Comparison of ENCODE assay signal across 18 cellular contexts in the genomic region with DNA sequence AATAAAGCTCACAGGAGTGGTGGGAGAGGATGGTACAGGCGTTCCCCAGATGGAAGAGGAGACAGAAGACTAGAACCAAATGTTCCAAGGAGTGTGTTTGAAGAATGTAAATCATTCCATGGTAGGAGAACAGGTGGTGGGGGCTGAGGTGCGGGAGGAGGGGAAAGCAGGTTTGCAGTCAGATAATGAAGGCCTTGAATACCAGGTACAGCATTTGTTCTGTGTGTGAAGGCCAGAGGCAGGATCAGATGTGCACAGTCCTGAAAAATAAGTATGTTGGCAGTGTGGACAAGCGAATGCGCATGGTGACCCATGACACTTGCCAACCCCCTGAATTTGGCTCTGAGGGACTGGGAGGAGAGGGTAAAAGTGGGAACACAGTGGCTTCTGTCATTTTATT. TPM values are rescaled to one million over a fixed set of nuclear protein-coding genes. Genes with fewer than 3 reads are reported as not detected.
DNase-seq lines count a peak whose midpoint lies in the region; ATAC-seq and TF ChIP-seq lines count a peak whose summit lies in the region.
"Had no signal": no experiment of that assay in that cellular context is flagged by ENCODE, and none has a peak within 500 bp of the region (broad histone marks: within the 10 kb centered on the region; RNA-seq: fewer than 3 reads in every experiment).

No MANE protein-coding gene starts in this region.

- H3K4me3 ChIP-seq in endodermal cell (ENCODE audit: low read length), result peak overlapping the region; percentile 19
- H3K4me3 ChIP-seq: BLaER1 treated with 17β-estradiol and CSF1 and Interleukin-3, amounts not matched to agents 10 nM and 100 nM; GM12878; GM23338 had no signal

- TF ChIP-seq CTCF in endodermal cell (conservative IDR thresholded peaks at IDR 0.05), result no peak
- TF ChIP-seq CTCF in osteocyte (IDR thresholded peaks at IDR 0.05), result no peak
- TF ChIP-seq CTCF in GM10248 (IDR thresholded peaks at IDR 0.05; ENCODE audit: control extremely low read depth, extremely low read depth, low read depth, missing control alignments), result no peak

- H3K9ac ChIP-seq in endodermal cell (ENCODE audit: extremely low read depth, low read length, poor library complexity, severe bottlenecking), result no peak overlapping the region
- H3K9ac ChIP-seq: BLaER1 treated with 17β-estradiol and CSF1 and Interleukin-3, amounts not matched to agents 10 nM and 100 nM had no signal

- H3K36me3 ChIP-seq in endodermal cell (ENCODE audit: control insufficient read depth, insufficient read depth, low read length), result no peaks in the 10 kb centered on the region
- H3K36me3 ChIP-seq: BLaER1 treated with 17β-estradiol and CSF1 and Interleukin-3, amounts not matched to agents 10 nM and 100 nM had no signal

- POLR2A ChIA-PET in GM10248 (lab: Yijun Ruan, JAX), result no interaction called here

- H3K27ac ChIP-seq in endodermal cell (ENCODE audit: low read depth, low read length), result no peak overlapping the region
- H3K27ac ChIP-seq: BLaER1 treated with 17β-estradiol and CSF1 and Interleukin-3, amounts not matched to agents 10 nM and 100 nM had no signal

- H3K4me1 Mint-ChIP-seq in endodermal cell, result peaks cover 40% of the 10 kb centered on the region
- no peaks in the 10 kb centered on the region for H3K4me1 Mint-ChIP-seq in osteocyte (ENCODE audit: unreplicated experiment)
- H3K4me1 Mint-ChIP-seq: B cell had no signal

- H3K9me3 ChIP-seq in endodermal cell (ENCODE audit: control insufficient read depth, low read length), result no peaks in the 10 kb centered on the region

- H3K9me3 Mint-ChIP-seq in endodermal cell (no peaks in the 10 kb centered on the region), osteocyte (ENCODE audit: unreplicated experiment) (no peaks in the 10 kb centered on the region)
- H3K9me3 Mint-ChIP-seq: CD8-positive, alpha-beta T cell; GM23338 had no signal

- peaks cover 2% of the 10 kb centered on the region for H3K4me1 ChIP-seq in endodermal cell (ENCODE audit: control insufficient read depth, insufficient read depth, low read length)
- H3K4me1 ChIP-seq: BLaER1 treated with 17β-estradiol and CSF1 and Interleukin-3, amounts not matched to agents 10 nM and 100 nM had no signal

- CTCF ChIA-PET in GM10248 (lab: Yijun Ruan, JAX), result interaction anchor here (0.9 to 1.6 kb wide), 2 partner anchors 173 to 244 kb away, joined by 3 read pairs; no protein-coding TSS in a partner anchor

- H3K27me3 ChIP-seq in endodermal cell (ENCODE audit: control insufficient read depth, insufficient read depth, low read length, poor library complexity, severe bottlenecking), result no peaks in the 10 kb centered on the region
- H3K27me3 ChIP-seq: BLaER1 treated with 17β-estradiol and CSF1 and Interleukin-3, amounts not matched to agents 10 nM and 100 nM had no signal

- no peak overlapping the region for H3K4me3 Mint-ChIP-seq in endodermal cell
- no peak overlapping the region for H3K4me3 Mint-ChIP-seq in osteocyte (ENCODE audit: unreplicated experiment)
- H3K4me3 Mint-ChIP-seq: B cell; CD8-positive, alpha-beta T cell; GM23338; IgD-negative memory B cell had no signal

- H3K27ac Mint-ChIP-seq in endodermal cell (no peak overlapping the region), osteocyte (ENCODE audit: unreplicated experiment) (no peak overlapping the region)
- H3K27ac Mint-ChIP-seq: B cell; CD8-positive, alpha-beta T cell; GM23338; IgD-negative memory B cell had no signal

- H3K27me3 Mint-ChIP-seq in endodermal cell (ENCODE audit: insufficient read depth) (peaks cover 4% of the 10 kb centered on the region), osteocyte (ENCODE audit: unreplicated experiment) (peaks cover 33% of the 10 kb centered on the region)

- no peaks in the 10 kb centered on the region for H3K36me3 Mint-ChIP-seq in endodermal cell (ENCODE audit: low read depth)
- no peaks in the 10 kb centered on the region for H3K36me3 Mint-ChIP-seq in osteocyte (ENCODE audit: unreplicated experiment)
- H3K36me3 Mint-ChIP-seq: CD8-positive, alpha-beta T cell; IgD-negative memory B cell had no signal

- WGBS in endodermal cell (ENCODE audit: insufficient coverage in 1 of 2, insufficient read length in 1 of 2), 2 experiments, result 94 to 95% methylated on average over 3 to 4 of the region's 4 CpGs

- peak; percentile 8 for DNase-seq in activated effector memory CD4-positive, alpha-beta T cell treated with anti-CD3 and anti-CD28 coated beads, Interleukin-2, amount 50 U/mL, for 16 hours
- DNase-seq in activated effector memory CD4-positive, alpha-beta T cell treated with Interleukin-2 at 50 U/mL for 16 hours, result no peak
- DNase-seq in endodermal cell (no peak), osteocyte (ENCODE audit: extremely low spot score, unreplicated experiment) (peak; percentile 21), GM10248 (ENCODE audit: extremely low spot score) (no peak)
- DNase-seq: Calu3; CD8-positive, alpha-beta T cell; DMS79 treated with DMSO at 0.1 percent for 48 hours; GF-D8; HCEC 1CT had no signal

- no peak for ATAC-seq in GM18517 (IDR thresholded peaks at IDR 0.05; ENCODE audit: unreplicated experiment)
- ATAC-seq in HG03196 (IDR thresholded peaks at IDR 0.05; ENCODE audit: unreplicated experiment), result no peak
- ATAC-seq: CD8-positive, alpha-beta T cell; GM12878; GM23338; HepG2 had no signal

RNA-seq across cellular contexts. Expression of a gene that starts 59.9 kb away (rescaled TPM):
- 10 to 100 TPM; 47.7 to 59.9 TPM for total RNA-seq in endodermal cell
- polyA plus RNA-seq in endodermal cell (2013, experiment 1 of 2), result 22.3 TPM
- 20.0 TPM for polyA plus RNA-seq in endodermal cell (2013, experiment 2 of 2)
- total RNA-seq in osteocyte, result 10.5 and 10.7 TPM in 2 replicates

Comparison
In these comparisons a context has a peak if more than half of its experiments do, and no peak if none do; other contexts are left out.
1. DNase-seq: peak in activated effector memory CD4-positive, alpha-beta T cell treated with anti-CD3 and anti-CD28 coated beads, Interleukin-2, amount 50 U/mL, for 16 hours (single experiment) and osteocyte (single experiment); none in activated effector memory CD4-positive, alpha-beta T cell treated with Interleukin-2 at 50 U/mL for 16 hours (single experiment), endodermal cell (single experiment) and GM10248 (single experiment).